20 cellular contexts compared by ENCODE assay signal in genomic region chr2:102238778-102239177, GRCh38. TPM values are rescaled to one million over a fixed set of nuclear protein-coding genes. Genes with fewer than 3 reads are reported as not detected.
DNase-seq lines count a peak whose midpoint lies in the region; ATAC-seq and TF ChIP-seq lines count a peak whose summit lies in the region.
"Had no signal": no experiment of that assay in that cellular context is flagged by ENCODE, and none has a peak within 500 bp of the region (broad histone marks: within the 10 kb centered on the region; RNA-seq: fewer than 3 reads in every experiment).

No MANE protein-coding gene starts in this region.

- no peaks in the 10 kb centered on the region for H3K27me3 ChIP-seq in right atrium auricular region
- no peaks in the 10 kb centered on the region for H3K27me3 ChIP-seq in PC-3 (ENCODE audit: low read length)
- no peaks in the 10 kb centered on the region for H3K27me3 ChIP-seq in layer of hippocampus (ENCODE audit: control insufficient read depth, insufficient read depth, low read length)
- H3K27me3 ChIP-seq: foreskin keratinocyte, left lung had no signal

- no peak for DNase-seq in right atrium auricular region (ENCODE audit: low spot score)
- DNase-seq in Right ventricle myocardium inferior (ENCODE audit: missing footprints): no peak
- no peak for DNase-seq in PC-3
- peak; percentile 2 for DNase-seq in type B pancreatic cell (ENCODE audit: extremely low spot score, unreplicated experiment)
- DNase-seq: activated gamma-delta T cell, DMS 273 treated with DMSO at 0.1 percent for 48 hours, foreskin keratinocyte, GF-D8, Karpas-422, left lung, NCI-H1105 treated with DMSO at 0.1 percent for 48 hours, NCI-H526, Right ventricle myocardium superior, T-cell had no signal

- ATAC-seq in Right ventricle myocardium inferior: no peak
- no peak for ATAC-seq in PC-3
- ATAC-seq in HG03521 (IDR thresholded peaks at IDR 0.05; ENCODE audit: unreplicated experiment): no peak
- no peak for ATAC-seq in HG02885 (IDR thresholded peaks at IDR 0.05; ENCODE audit: poor library complexity, unreplicated experiment)
- ATAC-seq: foreskin keratinocyte, GM12878, left lung, T-cell had no signal

- CTCF ChIA-PET in PC-3 (lab: Charles Lee): no interaction called here

- no peak overlapping the region for H3K4me3 Mint-ChIP-seq in type B pancreatic cell
- H3K4me3 Mint-ChIP-seq: T-cell had no signal

- BruUV-seq in PC-3 (replicated peaks; lab: Mats Ljungman, UMichigan): no TSS peak

- peak overlapping the region; percentile 24; the same call in 1 of the 2 replicates for H3K9ac ChIP-seq in PC-3 (ENCODE audit: low read length)

- no peaks in the 10 kb centered on the region for H3K9me2 ChIP-seq in PC-3 (replicated peaks; ENCODE audit: low read length)

- H3K27ac Mint-ChIP-seq in type B pancreatic cell: peak overlapping the region; percentile 11

- no peaks in the 10 kb centered on the region for H3K36me3 Mint-ChIP-seq in type B pancreatic cell
- H3K36me3 Mint-ChIP-seq: T-cell had no signal

- H3K27ac ChIP-seq in right atrium auricular region (peak overlapping the region; percentile 63 to 80), PC-3 (ENCODE audit: low read length) (peak overlapping the region; percentile 33), layer of hippocampus (ENCODE audit: low read depth, low read length) (peak overlapping the region; percentile 3)
- H3K27ac ChIP-seq: foreskin keratinocyte, VCaP had no signal

- TF ChIP-seq CTCF in right atrium auricular region (IDR thresholded peaks at IDR 0.05) (no peak), PC-3 (conservative IDR thresholded peaks at IDR 0.05; ENCODE audit: low read depth, low read length) (no peak), type B pancreatic cell (conservative IDR thresholded peaks at IDR 0.05) (no peak)

- H3K4me1 ChIP-seq in right atrium auricular region (peaks cover 0 to 15% of the 10 kb centered on the region in 2 donors), PC-3 (ENCODE audit: insufficient read depth, low read length) (peaks cover 19% of the 10 kb centered on the region)

- no peaks in the 10 kb centered on the region for H3K79me2 ChIP-seq in PC-3 (ENCODE audit: low read length)

- peaks cover 16% of the 10 kb centered on the region for H3K4me1 Mint-ChIP-seq in type B pancreatic cell (ENCODE audit: unreplicated experiment)

- no peak overlapping the region for H2AFZ ChIP-seq in PC-3 (ENCODE audit: low read length)

- H3K4me2 ChIP-seq in PC-3 (ENCODE audit: low read length): no peak overlapping the region

- H4K20me1 ChIP-seq in PC-3 (ENCODE audit: low read length): no peaks in the 10 kb centered on the region

- intact Hi-C loops in Right ventricle myocardium inferior (cut with DNase I) (no loop called here), PC-3 (cut with micrococcal nuclease) (no loop called here)

- no peaks in the 10 kb centered on the region for H3K9me3 ChIP-seq in right atrium auricular region
- H3K9me3 ChIP-seq in PC-3 (ENCODE audit: low read length): no peaks in the 10 kb centered on the region
- H3K9me3 ChIP-seq: left lung had no signal

- H3K27me3 Mint-ChIP-seq in type B pancreatic cell: no peaks in the 10 kb centered on the region

- H3K9me3 Mint-ChIP-seq in type B pancreatic cell: no peaks in the 10 kb centered on the region
- H3K9me3 Mint-ChIP-seq: T-cell had no signal

- H3K4me3 ChIP-seq in right atrium auricular region (no peak overlapping the region), PC-3 (ENCODE audit: low read length) (no peak overlapping the region)
- H3K4me3 ChIP-seq: coronary artery, GM12878, left lung had no signal

- POLR2A ChIA-PET in PC-3 (lab: Charles Lee; ENCODE audit: unreplicated experiment): interaction anchor here (0.5 kb wide), 1 partner anchor 96 kb away, joined by 4 read pairs; the partner anchor contains the start of gene IL1R1

- no peaks in the 10 kb centered on the region for H3F3A ChIP-seq in PC-3 (ENCODE audit: low read length, unreplicated experiment)

- H3K36me3 ChIP-seq in right atrium auricular region: no peaks in the 10 kb centered on the region
- H3K36me3 ChIP-seq in PC-3 (ENCODE audit: low read depth, low read length): no peaks in the 10 kb centered on the region
- H3K36me3 ChIP-seq: left lung had no signal

RNA-seq across cellular contexts. Expression of gene IL1RL2, which starts 52.0 kb away (rescaled TPM):
- total RNA-seq in right atrium auricular region (under 1 TPM in 1 of 2 donors, not detected in 1; 0.55 TPM), Right ventricle myocardium inferior (not detected), PC-3 (2014; rRNA removed) (0.11 TPM in 1 of 2 replicates, not detected in the other), type B pancreatic cell (ENCODE audit: low replicate concordance) (1.0 and 2.0 TPM in 2 replicates)
- total RNA-seq: GM12878, Right ventricle myocardium superior, T-cell had no signal

Comparison
In these comparisons a context has a peak if more than half of its experiments do, and no peak if none do; other contexts are left out.
1. H3K27ac ChIP-seq: peak in every context shown above with its lines; median percentile 72 in right atrium auricular region; 33 in PC-3; 3 in layer of hippocampus.